18 cellular contexts compared by ENCODE assay signal in the genomic region with DNA sequence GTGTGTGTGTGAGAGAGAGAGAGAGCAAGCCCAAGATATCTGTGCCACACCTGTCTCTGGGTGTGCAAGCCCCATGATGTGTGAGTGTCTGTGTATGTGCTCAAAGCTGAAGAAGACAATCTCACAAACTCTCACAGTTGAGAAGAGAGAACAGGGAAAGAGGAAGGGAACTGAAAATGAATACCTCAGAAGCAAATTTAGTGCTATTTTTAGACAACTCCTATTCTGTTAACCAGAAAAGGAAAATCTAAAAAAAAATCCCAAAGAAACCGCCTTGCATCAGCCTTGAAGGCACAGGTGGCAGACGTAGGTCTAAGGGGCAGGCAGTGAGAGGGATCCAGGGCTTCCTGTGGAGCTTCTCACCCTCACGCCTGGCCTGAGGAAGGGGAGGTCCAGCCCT. TPM values are rescaled to one million over a fixed set of nuclear protein-coding genes. Genes with fewer than 3 reads are reported as not detected.
DNase-seq lines count a peak whose midpoint lies in the region; ATAC-seq, FAIRE-seq and TF ChIP-seq lines count a peak whose summit lies in the region.
"Had no signal": no experiment of that assay in that cellular context is flagged by ENCODE, and none has a peak within 500 bp of the region (broad histone marks: within the 10 kb centered on the region; RNA-seq: fewer than 3 reads in every experiment).

No MANE protein-coding gene starts in this region.

- H4K20me1 ChIP-seq in MM.1S (ENCODE audit: insufficient read depth, low read length) (no peaks in the 10 kb centered on the region), OCI-LY3 (ENCODE audit: insufficient read depth, low read length) (no peaks in the 10 kb centered on the region)

- H3K9me2 ChIP-seq in MM.1S (replicated peaks; ENCODE audit: insufficient read depth, low read length) = no peaks in the 10 kb centered on the region

- peaks cover 21% of the 10 kb centered on the region for H3K4me1 Mint-ChIP-seq in stimulated activated memory B cell treated with anti-CD40 and anti-IgM and Interleukin-4, amounts not matched to agents 10 μg/mL and 1 μg/mL and 100 μg/mL, for 72 hours
- no peaks in the 10 kb centered on the region for H3K4me1 Mint-ChIP-seq in natural killer cell treated with Interleukin-12 subunit alpha and Interleukin-12 subunit beta and Interleukin-15 and Interleukin-18, amount 100 ng/mL, for 72 hours (ENCODE audit: low read depth in 2 of 2)

- H3K4me1 ChIP-seq in MM.1S (ENCODE audit: low read length) = peaks cover 21% of the 10 kb centered on the region
- H3K4me1 ChIP-seq in OCI-LY3 (ENCODE audit: low read length) = peaks cover 22% of the 10 kb centered on the region
- H3K4me1 ChIP-seq: SJCRH30 had no signal

- FAIRE-seq in GM12892 (lab: Jason Lieb, UNC) = no peak

- TF ChIP-seq POLR2A in GM12892 (IDR thresholded peaks at IDR 0.05; ENCODE audit: low read depth, low read length) = no peak

- H3K9me3 ChIP-seq in MM.1S (replicated peaks; ENCODE audit: insufficient read depth, low read length) = no peaks in the 10 kb centered on the region
- H3K9me3 ChIP-seq in OCI-LY3 (ENCODE audit: insufficient read depth, low read length) = no peaks in the 10 kb centered on the region
- H3K9me3 ChIP-seq: SJCRH30 had no signal

- no peak overlapping the region for H3K4me3 ChIP-seq in MM.1S (ENCODE audit: low read length)
- peak overlapping the region; percentile 42 for H3K4me3 ChIP-seq in OCI-LY3 (ENCODE audit: low read length)
- H3K4me3 ChIP-seq: SJCRH30 had no signal

- H3K27ac Mint-ChIP-seq in stimulated activated memory B cell treated with anti-CD40 and anti-IgM and Interleukin-4, amounts not matched to agents 10 μg/mL and 1 μg/mL and 100 μg/mL, for 72 hours = no peak overlapping the region
- no peak overlapping the region for H3K27ac Mint-ChIP-seq in natural killer cell treated with Interleukin-12 subunit alpha and Interleukin-12 subunit beta and Interleukin-15 and Interleukin-18, amount 100 ng/mL, for 72 hours
- H3K27ac Mint-ChIP-seq: T-helper 2 cell treated with Interferon-gamma antibody and Interleukin-4, amounts not matched to agents 5 μg/mL and 100 μg/mL, for 36 hours had no signal

- TF ChIP-seq CTCF in MM.1S (IDR thresholded peaks at IDR 0.05; ENCODE audit: low read length) = no peak
- no peak for TF ChIP-seq CTCF in OCI-LY3 (IDR thresholded peaks at IDR 0.05; ENCODE audit: low read depth, low read length)

- H3K9me3 Mint-ChIP-seq in stimulated activated memory B cell treated with anti-CD40 and anti-IgM and Interleukin-4, amounts not matched to agents 10 μg/mL and 1 μg/mL and 100 μg/mL, for 72 hours = no peaks in the 10 kb centered on the region
- H3K9me3 Mint-ChIP-seq in natural killer cell treated with Interleukin-12 subunit alpha and Interleukin-12 subunit beta and Interleukin-15 and Interleukin-18, amount 100 ng/mL, for 72 hours = no peaks in the 10 kb centered on the region
- H3K9me3 Mint-ChIP-seq: T-helper 2 cell treated with Interferon-gamma antibody and Interleukin-4, amounts not matched to agents 5 μg/mL and 100 μg/mL, for 36 hours had no signal

- no peak overlapping the region for H3K4me3 Mint-ChIP-seq in stimulated activated memory B cell treated with anti-CD40 and anti-IgM and Interleukin-4, amounts not matched to agents 10 μg/mL and 1 μg/mL and 100 μg/mL, for 72 hours
- H3K4me3 Mint-ChIP-seq in natural killer cell treated with Interleukin-12 subunit alpha and Interleukin-12 subunit beta and Interleukin-15 and Interleukin-18, amount 100 ng/mL, for 72 hours = no peak overlapping the region
- H3K4me3 Mint-ChIP-seq: T-helper 2 cell treated with Interferon-gamma antibody and Interleukin-4, amounts not matched to agents 5 μg/mL and 100 μg/mL, for 36 hours had no signal

- no peaks in the 10 kb centered on the region for H3K36me3 Mint-ChIP-seq in stimulated activated memory B cell treated with anti-CD40 and anti-IgM and Interleukin-4, amounts not matched to agents 10 μg/mL and 1 μg/mL and 100 μg/mL, for 72 hours
- H3K36me3 Mint-ChIP-seq in natural killer cell treated with Interleukin-12 subunit alpha and Interleukin-12 subunit beta and Interleukin-15 and Interleukin-18, amount 100 ng/mL, for 72 hours = no peaks in the 10 kb centered on the region

- H3K9ac ChIP-seq in MM.1S (ENCODE audit: low read length) (no peak overlapping the region), OCI-LY3 (ENCODE audit: low read length) (no peak overlapping the region; the same call in 1 of the 2 replicates)

- DNase-seq in NOMO-1 (lab: John Stamatoyannopoulos, UW; ENCODE audit: unreplicated experiment in 2 of 2) = peak; percentile 19 to 59
- no peak for DNase-seq in NOMO-1 treated with dmso at 0.1 percent for 144 hours (lab: John Stamatoyannopoulos, UW; ENCODE audit: unreplicated experiment)
- no peak for DNase-seq in MM.1S
- DNase-seq in GM12892 (ENCODE audit: insufficient read length) = no peak
- no peak for DNase-seq in natural killer cell treated with Interleukin-12 subunit alpha and Interleukin-12 subunit beta and Interleukin-15 and Interleukin-18, amount 100 ng/mL, for 72 hours (ENCODE audit: low spot score)
- no peak for DNase-seq in posterior cingulate gyrus
- DNase-seq: GOT3, NCI-H1092, NCI-H2081 treated with DMSO at 0.1 percent for 48 hours, NCI-H510A, NCI-H774, OCI-M1, SJCRH30 had no signal

- peak overlapping the region; percentile 45; the same call in 1 of the 2 replicates for H3K4me2 ChIP-seq in MM.1S (ENCODE audit: low read depth, low read length)
- H3K4me2 ChIP-seq in OCI-LY3 (ENCODE audit: low read length) = peak overlapping the region; percentile 83

- H3K27me3 ChIP-seq in MM.1S (replicated peaks; ENCODE audit: insufficient read depth, low read length) (no peaks in the 10 kb centered on the region), OCI-LY3 (ENCODE audit: low read depth, low read length) (peaks cover 35% of the 10 kb centered on the region)
- H3K27me3 ChIP-seq: SJCRH30 had no signal

- H3F3A ChIP-seq in MM.1S (ENCODE audit: insufficient read depth, low read length) = no peaks in the 10 kb centered on the region

- H3K79me2 ChIP-seq in MM.1S (ENCODE audit: low read length) (no peaks in the 10 kb centered on the region), OCI-LY3 (ENCODE audit: low read length) (no peaks in the 10 kb centered on the region)

- ATAC-seq in stimulated activated memory B cell treated with anti-CD40 and anti-IgM and Interleukin-4, amounts not matched to agents 10 μg/mL and 1 μg/mL and 100 μg/mL, for 72 hours = peak; percentile 54
- no peak for ATAC-seq in natural killer cell treated with Interleukin-12 subunit alpha and Interleukin-12 subunit beta and Interleukin-15 and Interleukin-18, amount 100 ng/mL, for 72 hours

- H2AFZ ChIP-seq in MM.1S (ENCODE audit: low read length) (no peak overlapping the region), OCI-LY3 (ENCODE audit: low read depth, low read length) (no peak overlapping the region)

- no peaks in the 10 kb centered on the region for H3K36me3 ChIP-seq in MM.1S (replicated peaks; ENCODE audit: insufficient read depth, low read length)
- no peaks in the 10 kb centered on the region for H3K36me3 ChIP-seq in OCI-LY3 (replicated peaks; ENCODE audit: low read depth, low read length)
- H3K36me3 ChIP-seq: SJCRH30 had no signal

- H3K27me3 Mint-ChIP-seq in stimulated activated memory B cell treated with anti-CD40 and anti-IgM and Interleukin-4, amounts not matched to agents 10 μg/mL and 1 μg/mL and 100 μg/mL, for 72 hours = no peaks in the 10 kb centered on the region
- peaks cover 11 to 29% of the 10 kb centered on the region in 2 donors for H3K27me3 Mint-ChIP-seq in natural killer cell treated with Interleukin-12 subunit alpha and Interleukin-12 subunit beta and Interleukin-15 and Interleukin-18, amount 100 ng/mL, for 72 hours

- intact Hi-C loops in posterior cingulate gyrus (cut with DNase I) = no loop called here

- H3K27ac ChIP-seq in MM.1S (ENCODE audit: low read length) (no peak overlapping the region; the same call in 1 of the 2 replicates), OCI-LY3 (ENCODE audit: low read length) (peak overlapping the region; percentile 45)
- H3K27ac ChIP-seq: 22Rv1, SJCRH30 had no signal

RNA-seq across cellular contexts. Expression of a gene that starts 47.8 kb away (rescaled TPM):
- not detected for polyA plus RNA-seq in GM12892 (2012; ENCODE audit: missing spikeins)
- total RNA-seq in natural killer cell treated with Interleukin-12 subunit alpha and Interleukin-12 subunit beta and Interleukin-15 and Interleukin-18, amount 100 ng/mL, for 72 hours = not detected
- total RNA-seq: SJCRH30 had no signal
- polyA plus RNA-seq: BJ had no signal

Comparison
In these comparisons a context has a peak if more than half of its experiments do, and no peak if none do; other contexts are left out.
1. DNase-seq: peak in NOMO-1 (2 of 2); none in NOMO-1 treated with dmso at 0.1 percent for 144 hours (single experiment), MM.1S (single experiment), GM12892 (single experiment), natural killer cell treated with Interleukin-12 subunit alpha and Interleukin-12 subunit beta and Interleukin-15 and Interleukin-18, amount 100 ng/mL, for 72 hours (single experiment) and posterior cingulate gyrus (0 of 10).